Comparison of ENCODE assay signal across 20 cellular contexts in genomic region chr12:57881035-57881973, GRCh38. TPM values are rescaled to one million over a fixed set of nuclear protein-coding genes. Genes with fewer than 3 reads are reported as not detected.
DNase-seq lines count a peak whose midpoint lies in the region; ATAC-seq and TF ChIP-seq lines count a peak whose summit lies in the region.
"Had no signal": no experiment of that assay in that cellular context is flagged by ENCODE, and none has a peak within 500 bp of the region (broad histone marks: within the 10 kb centered on the region; RNA-seq: fewer than 3 reads in every experiment).

No MANE protein-coding gene starts in this region.

- no peaks in the 10 kb centered on the region for H3K9me3 ChIP-seq in skeletal muscle tissue (ENCODE audit: control insufficient read depth in 3 of 3, low read length in 3 of 3)
- H3K9me3 ChIP-seq in vagina = no peaks in the 10 kb centered on the region

- H3K4me1 Mint-ChIP-seq in activated naive CD4-positive, alpha-beta T cell treated with anti-CD3 and anti-CD28 coated beads, Interleukin-2, amount 10 ng/mL, durations not matched to agents 7 days and 5 days = no peaks in the 10 kb centered on the region
- H3K4me1 Mint-ChIP-seq: H9 had no signal

- no peak overlapping the region for H3K27ac Mint-ChIP-seq in activated naive CD4-positive, alpha-beta T cell treated with anti-CD3 and anti-CD28 coated beads, Interleukin-2, amount 10 ng/mL, durations not matched to agents 7 days and 5 days
- H3K27ac Mint-ChIP-seq: dendritic cell treated with granulocyte-macrophage colony-stimulating factor and Interleukin-4, amounts not matched to agents 40 ng/mL and 50 ng/mL, for 4 days; H9; memory B cell; T-helper 17 cell had no signal

- H3K36me3 ChIP-seq in skeletal muscle tissue (ENCODE audit: control insufficient read depth in 3 of 3, insufficient read depth in 3 of 3, low read length in 3 of 3) (no peaks in the 10 kb centered on the region), vagina (no peaks in the 10 kb centered on the region)
- H3K36me3 ChIP-seq: spleen, stomach had no signal

- H3K9me3 Mint-ChIP-seq in activated naive CD4-positive, alpha-beta T cell treated with anti-CD3 and anti-CD28 coated beads, Interleukin-2, amount 10 ng/mL, durations not matched to agents 7 days and 5 days = peaks cover 4% of the 10 kb centered on the region
- H3K9me3 Mint-ChIP-seq: dendritic cell treated with granulocyte-macrophage colony-stimulating factor and Interleukin-4, amounts not matched to agents 40 ng/mL and 50 ng/mL, for 4 days had no signal

- ATAC-seq in left cardiac atrium = peak; percentile 58 to 92
- no peak for ATAC-seq in GM21576 (IDR thresholded peaks at IDR 0.05; ENCODE audit: unreplicated experiment)
- ATAC-seq in GM19324 (IDR thresholded peaks at IDR 0.05; ENCODE audit: low FRiP score, unreplicated experiment) = no peak
- ATAC-seq: activated T-cell treated with anti-CD3 and anti-CD28 coated beads, Interleukin-2, amount 50 U/mL, for 4 hours; PC-3; T-helper 17 cell had no signal

- peaks cover 11% of the 10 kb centered on the region for H3K27me3 Mint-ChIP-seq in activated naive CD4-positive, alpha-beta T cell treated with anti-CD3 and anti-CD28 coated beads, Interleukin-2, amount 10 ng/mL, durations not matched to agents 7 days and 5 days

- H3K4me3 ChIP-seq in skeletal muscle tissue (ENCODE audit: low read length in 3 of 3) (peak overlapping the region in 1 of 3 donors; percentile 15), vagina (no peak overlapping the region)
- H3K4me3 ChIP-seq: spleen, stomach had no signal

- no peak overlapping the region for H3K4me3 Mint-ChIP-seq in activated naive CD4-positive, alpha-beta T cell treated with anti-CD3 and anti-CD28 coated beads, Interleukin-2, amount 10 ng/mL, durations not matched to agents 7 days and 5 days
- H3K4me3 Mint-ChIP-seq: activated T-cell treated with anti-CD3 and anti-CD28 coated beads, Interleukin-2, amount 50 U/mL, for 4 hours; dendritic cell treated with granulocyte-macrophage colony-stimulating factor and Interleukin-4, amounts not matched to agents 40 ng/mL and 50 ng/mL, for 4 days; H9; memory B cell; T-helper 17 cell had no signal

- intact Hi-C loops in left cardiac atrium (cut with DNase I) (no loop called here), vagina (cut with DNase I) (no loop called here)

- H3K27me3 ChIP-seq in skeletal muscle tissue (ENCODE audit: control insufficient read depth in 3 of 3, insufficient read depth in 3 of 3, low read length in 3 of 3) (no peaks in the 10 kb centered on the region), vagina (no peaks in the 10 kb centered on the region)
- H3K27me3 ChIP-seq: spleen, stomach had no signal

- peak overlapping the region; percentile 85 for H3K27ac ChIP-seq in skeletal muscle tissue (ENCODE audit: low read depth, low read length)
- no peak overlapping the region for H3K27ac ChIP-seq in vagina
- H3K27ac ChIP-seq: KMS-11, spleen, stomach had no signal

- no peak for TF ChIP-seq CTCF in vagina (IDR thresholded peaks at IDR 0.05)

- H3K36me3 Mint-ChIP-seq in activated naive CD4-positive, alpha-beta T cell treated with anti-CD3 and anti-CD28 coated beads, Interleukin-2, amount 10 ng/mL, durations not matched to agents 7 days and 5 days = peaks cover 3% of the 10 kb centered on the region

- peak overlapping the region; percentile 52 to 76 (median 54) for H3K9ac ChIP-seq in skeletal muscle tissue (ENCODE audit: low read depth in 1 of 3, low read length in 3 of 3)
- H3K9ac ChIP-seq: KMS-11 had no signal

- peak; percentile 47 for DNase-seq in HT1080 (ENCODE audit: low read depth)
- peak; percentile 26 for DNase-seq in amniotic stem cell (lab: John Stamatoyannopoulos, UW)
- DNase-seq in left cardiac atrium = no peak
- no peak for DNase-seq in vagina (ENCODE audit: extremely low spot score in 2 of 2)
- no peak for DNase-seq in activated naive CD4-positive, alpha-beta T cell treated with anti-CD3 and anti-CD28 coated beads, Interleukin-2, amount 10 ng/mL, durations not matched to agents 7 days and 5 days
- DNase-seq: activated CD4-positive, alpha-beta T cell treated with anti-CD3 and anti-CD28 coated beads for 4 hours; activated T-cell treated with anti-CD3 and anti-CD28 coated beads, Interleukin-2, amount 50 U/mL, for 4 hours; amygdala; H9; NCI-H510A treated with DMSO at 0.1 percent for 48 hours; PC-3; spleen; stomach; T-helper 17 cell had no signal

- H3K4me1 ChIP-seq in skeletal muscle tissue (ENCODE audit: control insufficient read depth in 3 of 3, insufficient read depth in 3 of 3, low read length in 3 of 3) (peaks cover 15 to 20% (median 17%) of the 10 kb centered on the region in 3 donors), vagina (no peaks in the 10 kb centered on the region)

- CTCF ChIA-PET in activated naive CD4-positive, alpha-beta T cell treated with anti-CD3 and anti-CD28 coated beads, Interleukin-2, amount 10 ng/mL, durations not matched to agents 7 days and 5 days (lab: Charles Lee) = interaction anchor here (0.6 kb wide), 1 partner anchor 770 kb away, joined by 3 read pairs; no protein-coding TSS in a partner anchor

- TF ChIP-seq POLR2A in vagina (IDR thresholded peaks at IDR 0.05) = no peak

RNA-seq across cellular contexts. Expression of gene CTDSP2, which starts 34.8 kb away (rescaled TPM):
- total RNA-seq in HT1080 (2014; rRNA removed; shearing (Covaris generic)) = 30.3 and 43.3 TPM in 2 replicates
- polyA plus RNA-seq in HT1080 (2015; cell fraction: cytosol; rRNA removed) = 66.0 and 80.2 TPM in 2 replicates
- 55.8 and 62.8 TPM in 2 replicates for polyA plus RNA-seq in HT1080 (2015; cell fraction: nucleus; rRNA removed)
- total RNA-seq in left cardiac atrium (10 to 100 TPM; 90.6 to 97.1 TPM), skeletal muscle tissue (51.1 TPM), vagina (108 TPM)

Comparison
In these comparisons a context has a peak if more than half of its experiments do, and no peak if none do; other contexts are left out.
1. DNase-seq: peak in HT1080 (single experiment) and amniotic stem cell (single experiment); none in left cardiac atrium (single experiment), vagina (0 of 2) and activated naive CD4-positive, alpha-beta T cell treated with anti-CD3 and anti-CD28 coated beads, Interleukin-2, amount 10 ng/mL, durations not matched to agents 7 days and 5 days (single experiment).
2. ATAC-seq: peak in left cardiac atrium (2 of 2); none in GM21576 (single experiment) and GM19324 (single experiment).